Comparison of ENCODE assay signal across 12 cellular contexts in the genomic region with DNA sequence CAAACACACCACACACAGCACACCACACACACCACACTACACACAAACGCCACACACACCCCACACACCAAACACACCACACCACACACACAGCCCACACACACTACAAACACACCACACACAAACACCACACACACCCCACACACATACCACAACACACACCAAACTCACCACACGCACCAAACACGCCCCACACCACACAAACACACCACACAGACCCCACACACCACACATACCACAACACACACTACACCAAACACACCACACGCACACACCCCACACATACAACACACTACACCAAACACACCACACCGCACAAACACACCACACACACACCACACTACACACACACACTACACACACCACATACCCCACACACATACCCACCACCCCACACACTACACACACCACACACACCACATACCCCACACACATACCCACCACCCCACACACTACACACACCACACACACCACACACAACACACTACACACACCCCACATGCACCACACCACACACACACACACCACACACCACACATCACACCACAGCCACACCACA.
DNase-seq lines count a peak whose midpoint lies in the region; ATAC-seq and TF ChIP-seq lines count a peak whose summit lies in the region.
"Had no signal": no experiment of that assay in that cellular context is flagged by ENCODE, and none has a peak within 500 bp of the region (broad histone marks: within the 10 kb centered on the region; RNA-seq: fewer than 3 reads in every experiment).

No MANE protein-coding gene starts in this region.

- H3K27me3 Mint-ChIP-seq in stimulated activated naive CD8-positive, alpha-beta T cell treated with anti-CD3 and anti-CD28 coated beads, Interleukin-15, Interleukin-2, amounts not matched to agents 100 ng/mL and 50 ng/mL, for 24 hours = peaks cover 27% of the 10 kb centered on the region
- peaks cover 43% of the 10 kb centered on the region for H3K27me3 Mint-ChIP-seq in nephron progenitor cell (ENCODE audit: low read depth, poor library complexity)

- H3K9me3 Mint-ChIP-seq in stimulated activated naive CD8-positive, alpha-beta T cell treated with anti-CD3 and anti-CD28 coated beads, Interleukin-15, Interleukin-2, amounts not matched to agents 100 ng/mL and 50 ng/mL, for 24 hours = peaks cover 4% of the 10 kb centered on the region
- peaks cover 3% of the 10 kb centered on the region for H3K9me3 Mint-ChIP-seq in nephron progenitor cell

- no peak for DNase-seq in stimulated activated naive CD8-positive, alpha-beta T cell treated with anti-CD3 and anti-CD28 coated beads, Interleukin-15, Interleukin-2, amounts not matched to agents 100 U/mL and 50 U/mL, for 24 hours
- DNase-seq in effector memory CD4-positive, alpha-beta T cell = no peak
- DNase-seq in nephron progenitor cell (no peak), OCI-LY7 (ENCODE audit: low spot score) (no peak), activated T-cell treated with anti-CD3 and anti-CD28 coated beads for 4 hours (no peak)
- DNase-seq: naive B cell, NCI-H2171, T1000 had no signal

- no peaks in the 10 kb centered on the region for H3K27me3 ChIP-seq in effector memory CD4-positive, alpha-beta T cell (replicated peaks; ENCODE audit: control insufficient read depth, insufficient read depth, low read length, poor library complexity, severe bottlenecking)

- no peaks in the 10 kb centered on the region for H3K79me2 ChIP-seq in OCI-LY7 (ENCODE audit: insufficient read depth, low read depth, low read length)

- H3K9me3 ChIP-seq in effector memory CD4-positive, alpha-beta T cell (ENCODE audit: control insufficient read depth, low read length) = no peaks in the 10 kb centered on the region
- no peaks in the 10 kb centered on the region for H3K9me3 ChIP-seq in OCI-LY7 (ENCODE audit: low read length)

- ATAC-seq in stimulated activated naive CD8-positive, alpha-beta T cell treated with anti-CD3 and anti-CD28 coated beads, Interleukin-15, Interleukin-2, amounts not matched to agents 100 U/mL and 50 U/mL, for 24 hours = no peak
- ATAC-seq in HG03025 (IDR thresholded peaks at IDR 0.05; ENCODE audit: low FRiP score, unreplicated experiment) = no peak
- no peak for ATAC-seq in GM21786 (IDR thresholded peaks at IDR 0.05; ENCODE audit: unreplicated experiment)

- POLR2A ChIA-PET in OCI-LY7 (lab: Charles Lee) = no interaction called here

- intact Hi-C loops in OCI-LY7 (cut with micrococcal nuclease; ENCODE audit: unreplicated experiment) = no loop called here

- H3K36me3 ChIP-seq in effector memory CD4-positive, alpha-beta T cell (ENCODE audit: control insufficient read depth, insufficient read depth, low read length) = no peaks in the 10 kb centered on the region
- no peaks in the 10 kb centered on the region for H3K36me3 ChIP-seq in OCI-LY7 (ENCODE audit: insufficient read depth, low read length)

- no peaks in the 10 kb centered on the region for H3K9me2 ChIP-seq in OCI-LY7 (ENCODE audit: insufficient read depth, low read length)

- no peak overlapping the region for H3K4me2 ChIP-seq in OCI-LY7 (ENCODE audit: low read length)

- H3K27ac ChIP-seq in effector memory CD4-positive, alpha-beta T cell (ENCODE audit: insufficient read depth, low read length, poor library complexity, severe bottlenecking) = no peak overlapping the region
- H3K27ac ChIP-seq in OCI-LY7 (ENCODE audit: low read depth, low read length, poor library complexity, severe bottlenecking) = no peak overlapping the region
- H3K27ac ChIP-seq: epithelial cell of prostate had no signal

- H2AFZ ChIP-seq in OCI-LY7 (ENCODE audit: low read length) = no peak overlapping the region

- H3K36me3 Mint-ChIP-seq in stimulated activated naive CD8-positive, alpha-beta T cell treated with anti-CD3 and anti-CD28 coated beads, Interleukin-15, Interleukin-2, amounts not matched to agents 100 ng/mL and 50 ng/mL, for 24 hours (ENCODE audit: low read depth) = no peaks in the 10 kb centered on the region
- H3K36me3 Mint-ChIP-seq in nephron progenitor cell (ENCODE audit: low read depth) = no peaks in the 10 kb centered on the region

- peaks cover 37% of the 10 kb centered on the region for H3K4me1 Mint-ChIP-seq in stimulated activated naive CD8-positive, alpha-beta T cell treated with anti-CD3 and anti-CD28 coated beads, Interleukin-15, Interleukin-2, amounts not matched to agents 100 ng/mL and 50 ng/mL, for 24 hours (ENCODE audit: low read depth)
- H3K4me1 Mint-ChIP-seq in nephron progenitor cell = peaks cover 53% of the 10 kb centered on the region

- BruUV-seq in OCI-LY7 (replicated peaks; lab: Mats Ljungman, UMichigan) = no TSS peak

- TF ChIP-seq CTCF in nephron progenitor cell (IDR thresholded peaks at IDR 0.05) (no peak), OCI-LY7 (conservative IDR thresholded peaks at IDR 0.05; ENCODE audit: low read length) (no peak)

- CTCF ChIA-PET in OCI-LY7 (lab: Charles Lee; ENCODE audit: unreplicated experiment) = no interaction called here

- peak overlapping the region; percentile 24 for H3K4me3 ChIP-seq in effector memory CD4-positive, alpha-beta T cell (ENCODE audit: insufficient read depth, low read depth, low read length, poor library complexity, severe bottlenecking)
- no peak overlapping the region for H3K4me3 ChIP-seq in OCI-LY7 (ENCODE audit: low read depth, low read length, poor library complexity, severe bottlenecking)

- no peaks in the 10 kb centered on the region for H4K20me1 ChIP-seq in OCI-LY7 (ENCODE audit: insufficient read depth, low read length)

- H3K27ac Mint-ChIP-seq in stimulated activated naive CD8-positive, alpha-beta T cell treated with anti-CD3 and anti-CD28 coated beads, Interleukin-15, Interleukin-2, amounts not matched to agents 100 ng/mL and 50 ng/mL, for 24 hours = peak overlapping the region; percentile 41
- H3K27ac Mint-ChIP-seq in nephron progenitor cell = peak overlapping the region; percentile 17
- H3K27ac Mint-ChIP-seq: naive B cell had no signal

- H3K4me1 ChIP-seq in effector memory CD4-positive, alpha-beta T cell (ENCODE audit: control insufficient read depth, insufficient read depth, low read length, poor library complexity, severe bottlenecking) = peaks cover 16% of the 10 kb centered on the region
- H3K4me1 ChIP-seq in OCI-LY7 (ENCODE audit: insufficient read depth, low read length, poor library complexity, severe bottlenecking) = no peaks in the 10 kb centered on the region

- H3K4me3 Mint-ChIP-seq in stimulated activated naive CD8-positive, alpha-beta T cell treated with anti-CD3 and anti-CD28 coated beads, Interleukin-15, Interleukin-2, amounts not matched to agents 100 ng/mL and 50 ng/mL, for 24 hours = peak overlapping the region; percentile 47
- peak overlapping the region; percentile 66 for H3K4me3 Mint-ChIP-seq in nephron progenitor cell
